ENCODE assay signal across 1 cellular context in genomic region chr19:32702010-32702409, GRCh38.
TF ChIP-seq lines count a peak whose summit lies in the region.

No MANE protein-coding gene starts in this region.

TF ChIP-seq in HepG2, 621 proteins besides CTCF, POLR2A, EP300 and RAD21 (continued from another document):
- TF ChIP-seq RCOR2 (CRISPR knock-in tag; IDR thresholded peaks at IDR 0.05) (0 out of 2 replicates have a peak, but pooled peaks have one; percentile 57), POLR2AphosphoS2 (IDR thresholded peaks at IDR 0.05; ENCODE audit: low read depth, low read length) (no peak), RFXAP (CRISPR knock-in tag; IDR thresholded peaks at IDR 0.05; ENCODE audit: borderline replicate concordance) (no peak), ZNF589 (CRISPR knock-in tag; conservative IDR thresholded peaks at IDR 0.05) (no peak), SKI (IDR thresholded peaks at IDR 0.05; ENCODE audit: partially characterized antibody) (peak; percentile 62), SMC3 (IDR thresholded peaks at IDR 0.05; ENCODE audit: low read length) (no peak), RARA (CRISPR knock-in tag; IDR thresholded peaks at IDR 0.05) (peak; percentile 67), MIXL1 (CRISPR knock-in tag; IDR thresholded peaks at IDR 0.05) (peak; percentile 89), HMG20B (CRISPR knock-in tag; conservative IDR thresholded peaks at IDR 0.05) (peak; percentile 96), FOXA1 (IDR thresholded peaks at IDR 0.05) (peak; percentile 32; the same call in 1 of the 2 replicates), FOXA1 (CRISPR knock-in tag; IDR thresholded peaks at IDR 0.05) (peak; percentile 91), FOSL2 (CRISPR knock-in tag; IDR thresholded peaks at IDR 0.05) (0 out of 2 replicates have a peak, but pooled peaks have one; percentile 17), FOXP4 (CRISPR knock-in tag; IDR thresholded peaks at IDR 0.05) (0 out of 2 replicates have a peak, but pooled peaks have one; percentile 36), SOX13 (IDR thresholded peaks at IDR 0.05) (no peak), SOX13 (CRISPR knock-in tag; conservative IDR thresholded peaks at IDR 0.05 in 1 of 2, IDR thresholded peaks at IDR 0.05 in 1 of 2) (peak in 1 of 2 experiments; percentile 59; a peak in 1 of 4 replicates), FOXJ3 (CRISPR knock-in tag; IDR thresholded peaks at IDR 0.05; ENCODE audit: borderline replicate concordance) (peak; percentile 59; the same call in 1 of the 2 replicates), SOX6 (IDR thresholded peaks at IDR 0.05) (no peak), SOX6 (CRISPR knock-in tag; IDR thresholded peaks at IDR 0.05) (peak; percentile 56; the same call in 1 of the 2 replicates), CEBPZ (IDR thresholded peaks at IDR 0.05; ENCODE audit: low read length) (no peak), SIX1 (CRISPR knock-in tag; IDR thresholded peaks at IDR 0.05; ENCODE audit: borderline replicate concordance) (0 out of 2 replicates have a peak, but pooled peaks have one; percentile 19), FOXP1 (IDR thresholded peaks at IDR 0.05) (no peak), FOXP1 (CRISPR knock-in tag; IDR thresholded peaks at IDR 0.05) (peak; percentile 65), HMG20A (CRISPR knock-in tag; IDR thresholded peaks at IDR 0.05; ENCODE audit: borderline replicate concordance) (peak; percentile 76; the same call in 1 of the 2 replicates), TARDBP (CRISPR knock-in tag; IDR thresholded peaks at IDR 0.05) (peak; percentile 54; the same call in 1 of the 2 replicates), ZNF367 (CRISPR knock-in tag; IDR thresholded peaks at IDR 0.05; ENCODE audit: borderline replicate concordance) (no peak), NR2F2 (IDR thresholded peaks at IDR 0.05; ENCODE audit: borderline replicate concordance, low read depth) (peak; percentile 92), ARID5B (CRISPR knock-in tag; IDR thresholded peaks at IDR 0.05) (peak; percentile 56), GATA4 (IDR thresholded peaks at IDR 0.05; ENCODE audit: borderline replicate concordance, low read depth) (0 out of 2 replicates have a peak, but pooled peaks have one; percentile 28)
